In the genomic region with DNA sequence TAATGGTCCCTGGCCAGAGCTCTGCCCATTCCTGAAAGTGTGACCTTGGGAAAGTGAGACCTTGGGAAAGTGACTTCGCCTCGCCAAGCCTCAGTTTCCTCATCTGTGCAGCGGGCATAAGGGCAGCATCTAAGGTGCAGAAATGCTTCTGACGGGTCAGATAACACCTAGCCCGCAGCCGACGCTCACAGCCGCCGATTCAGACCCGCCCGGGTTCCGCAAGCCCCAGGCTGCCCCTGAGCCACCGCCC, we compare ENCODE assay signal across 8 cellular contexts. TPM values are rescaled to one million over a fixed set of nuclear protein-coding genes. Genes with fewer than 3 reads are reported as not detected.
DNase-seq lines count a peak whose midpoint lies in the region; ATAC-seq and TF ChIP-seq lines count a peak whose summit lies in the region.

No MANE protein-coding gene starts in this region.

- DNase-seq in AG09309 (ENCODE audit: low read depth), result no peak
- no peak for DNase-seq in RWPE1 (ENCODE audit: low spot score)
- DNase-seq in esophagus muscularis mucosa (ENCODE audit: extremely low spot score), result no peak
- DNase-seq in psoas muscle, result no peak
- DNase-seq in NCI-H526 (lab: John Stamatoyannopoulos, UW), result no peak
- DNase-seq in A172 (ENCODE audit: low spot score), result no peak
- no peak for DNase-seq in hepatic stellate cell (ENCODE audit: low spot score)

- H3K9me3 ChIP-seq in esophagus muscularis mucosa (no peaks in the 10 kb centered on the region), psoas muscle (no peaks in the 10 kb centered on the region)

- H3K27me3 ChIP-seq in esophagus muscularis mucosa (peaks cover 0 to 8% (median 0%) of the 10 kb centered on the region in 4 donors), psoas muscle (ENCODE audit: insufficient read depth in 3 of 3, low read length in 2 of 3) (peaks cover 0 to 9% (median 2%) of the 10 kb centered on the region in 3 donors)

- H3K27ac ChIP-seq in RWPE1, result peak overlapping the region; percentile 71
- H3K27ac ChIP-seq in esophagus muscularis mucosa (replicated peaks in 1 of 4), result peak overlapping the region; percentile 79 to 89 (median 84)
- peak overlapping the region; percentile 83 for H3K27ac ChIP-seq in psoas muscle

- 0% methylated on average over 4 of the region's 13 CpGs for WGBS in esophagus muscularis mucosa
- 0 to 2% (median 2%) methylated on average over 13 of the region's 13 CpGs for WGBS in psoas muscle, 3 donors

- POLR2A ChIA-PET in RWPE1 (lab: Yijun Ruan, JAX; ENCODE audit: low non-redundant PET), result no interaction called here

- CTCF ChIA-PET in RWPE1 (lab: Yijun Ruan, JAX), result interaction anchor here (0.7 kb wide), 1 partner anchor 1730 kb away, joined by 4 read pairs; no protein-coding TSS in a partner anchor

- no peak for TF ChIP-seq POLR2A in esophagus muscularis mucosa (IDR thresholded peaks at IDR 0.05; ENCODE audit: low read depth)

- peak; percentile 22 for ATAC-seq in GM21526 (IDR thresholded peaks at IDR 0.05; ENCODE audit: low FRiP score, unreplicated experiment)
- ATAC-seq in psoas muscle, result no peak

- TF ChIP-seq CTCF in AG09309 (IDR thresholded peaks at IDR 0.05; ENCODE audit: control insufficient read depth, insufficient read depth, low read depth, low read length, missing control alignments) (no peak), RWPE1 (conservative IDR thresholded peaks at IDR 0.05; ENCODE audit: low read depth) (no peak), esophagus muscularis mucosa (IDR thresholded peaks at IDR 0.05) (no peak), psoas muscle (IDR thresholded peaks at IDR 0.05) (no peak)

- H3K4me3 ChIP-seq in AG09309 (ENCODE audit: control insufficient read depth, low read depth, low read length), result peak overlapping the region; percentile 82
- peak overlapping the region; percentile 73 to 98 (median 80) for H3K4me3 ChIP-seq in esophagus muscularis mucosa
- peak overlapping the region; percentile 88 for H3K4me3 ChIP-seq in psoas muscle

- no peaks in the 10 kb centered on the region for H3K36me3 ChIP-seq in esophagus muscularis mucosa
- H3K36me3 ChIP-seq in psoas muscle (ENCODE audit: insufficient read depth in 1 of 2, low read depth in 1 of 2), result peaks cover 0 to 9% of the 10 kb centered on the region in 2 donors

- H3K4me1 ChIP-seq in esophagus muscularis mucosa (peaks cover 44 to 58% (median 57%) of the 10 kb centered on the region in 4 donors), psoas muscle (peaks cover 58% of the 10 kb centered on the region)

- TF ChIP-seq EP300 in esophagus muscularis mucosa (IDR thresholded peaks at IDR 0.05), result no peak

- intact Hi-C loops in esophagus muscularis mucosa (cut with DNase I) (loop anchor here (2.0 to 5.0 kb wide), 2 partner anchors 66 to 75 kb away; partner anchors contain the start of gene NSFL1C), psoas muscle (cut with DNase I) (loop anchor here (5.0 kb wide), 4 partner anchors 65 to 275 kb away; partner anchors contain the start of genes NSFL1C (in 1 of the 2), PSMF1 (in 1 of the 2) and SDCBP2 (in 1 of the 2))

RNA-seq across cellular contexts. Expression of gene FKBP1A, which starts 0.5 kb away (rescaled TPM):
- 10 to 100 TPM; 84.3 to 99.2 (median 89.8) TPM for total RNA-seq in esophagus muscularis mucosa
- total RNA-seq in psoas muscle, result 100 to 1,000 TPM in 2 of 4 donors, 10 to 100 TPM in 2; 78.4 to 166 (median 98.2) TPM
- 100 to 1,000 TPM in 2 of 3 donors, 10 to 100 TPM in 1; 86.8 to 503 (median 141) TPM for polyA plus RNA-seq in psoas muscle
- total RNA-seq in A172 (2014; rRNA removed; shearing (Covaris generic)), result 149 and 200 TPM in 2 replicates
